In the genomic region with DNA sequence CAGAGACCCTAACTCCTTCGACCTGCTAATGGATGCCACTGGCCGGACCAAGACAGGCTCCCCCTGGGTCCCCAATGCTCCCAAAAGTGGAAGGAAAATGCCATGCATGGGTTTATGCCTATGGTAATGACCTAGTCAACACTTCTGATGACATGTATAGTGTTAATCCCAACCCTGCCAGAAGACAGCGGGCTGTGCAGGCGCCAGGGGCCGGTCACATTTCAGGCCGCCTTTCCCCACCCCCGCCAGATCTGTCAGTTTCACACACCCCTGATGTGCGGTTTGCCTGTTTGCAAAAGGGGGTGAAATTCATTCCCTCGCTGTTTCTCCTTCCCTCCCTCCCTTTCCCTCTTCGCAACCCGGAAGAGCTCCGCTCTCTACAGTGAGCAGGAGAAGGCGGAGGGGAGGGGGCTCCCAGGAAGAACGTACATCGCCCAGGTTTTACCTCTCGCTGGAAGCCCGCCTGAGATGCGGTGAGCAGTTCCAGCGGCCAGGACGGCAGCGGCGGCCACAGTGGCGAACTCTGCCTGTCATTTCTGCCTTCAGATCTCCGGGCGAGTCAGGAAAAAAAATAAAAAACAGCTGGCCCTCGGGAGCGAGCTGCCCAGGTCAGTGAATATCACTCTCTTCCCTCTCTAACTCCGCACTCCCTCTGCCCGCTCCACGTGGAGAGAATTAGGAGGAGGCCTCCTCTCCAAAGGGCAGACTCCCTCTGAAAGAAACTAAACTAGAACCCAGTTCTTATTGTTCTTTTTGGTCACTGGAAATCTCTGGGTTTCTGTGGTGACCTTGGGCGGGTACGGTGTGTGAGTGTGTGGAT, we compare ENCODE assay signal across 10 cellular contexts. TPM values are rescaled to one million over a fixed set of nuclear protein-coding genes. Genes with fewer than 3 reads are reported as not detected.
A peak's percentile ranks its signal among the peaks of the same experiment; 100 is the strongest.
DNase-seq lines count a peak whose midpoint lies in the region; ATAC-seq and TF ChIP-seq lines count a peak whose summit lies in the region.
"Had no signal": no experiment of that assay in that cellular context is flagged by ENCODE, and none has a peak within 500 bp of the region (broad histone marks: within the 10 kb centered on the region; RNA-seq: fewer than 3 reads in every experiment).

No MANE protein-coding gene starts in this region.

- peaks cover 100% of the 10 kb centered on the region for H3K27me3 ChIP-seq in hepatocyte
- peaks cover 98% of the 10 kb centered on the region for H3K27me3 ChIP-seq in foreskin keratinocyte

- no peaks in the 10 kb centered on the region for H3K36me3 Mint-ChIP-seq in T-cell
- peaks cover 4 to 10% of the 10 kb centered on the region in 2 donors for H3K36me3 Mint-ChIP-seq in stimulated activated naive B cell treated with anti-CD40 and anti-IgM and Interleukin-4, amounts not matched to agents 10 μg/mL and 1 μg/mL and 100 μg/mL, for 72 hours

- DNase-seq in NCI-H748 (lab: John Stamatoyannopoulos, UW; ENCODE audit: unreplicated experiment) (peak; percentile 31), NCI-H748 treated with DMSO at 0.1 percent for 48 hours (lab: John Stamatoyannopoulos, UW) (no peak), T-cell (peak in 2 of 34 experiments; percentile 17 to 21), hepatocyte (ENCODE audit: low spot score) (peak; percentile 25), foreskin keratinocyte (no peak)
- no peak for DNase-seq in stimulated activated naive B cell treated with anti-CD40 and anti-IgM and Interleukin-4, amounts not matched to agents 10 μg/mL and 1 μg/mL and 100 μg/mL, for 72 hours
- DNase-seq: EL, head of caudate nucleus had no signal

- TF ChIP-seq CTCF in hepatocyte (IDR thresholded peaks at IDR 0.05; ENCODE audit: poor library complexity) = no peak
- no peak for TF ChIP-seq CTCF in foreskin keratinocyte (conservative IDR thresholded peaks at IDR 0.05)

- H3K4me1 ChIP-seq in hepatocyte (ENCODE audit: insufficient read depth) = peaks cover 15% of the 10 kb centered on the region
- no peaks in the 10 kb centered on the region for H3K4me1 ChIP-seq in foreskin keratinocyte

- CTCF ChIA-PET in T-cell (lab: Charles Lee) = interaction anchor here in 1 of 2 donors (0.8 kb wide), 1 partner anchor 14 kb away, joined by 3 read pairs; no protein-coding TSS in a partner anchor

- peaks cover 66 to 78% (median 72%) of the 10 kb centered on the region in 3 donors for H3K4me1 Mint-ChIP-seq in T-cell
- H3K4me1 Mint-ChIP-seq in stimulated activated naive B cell treated with anti-CD40 and anti-IgM and Interleukin-4, amounts not matched to agents 10 μg/mL and 1 μg/mL and 100 μg/mL, for 72 hours = peaks cover 50 to 67% of the 10 kb centered on the region in 2 donors

- H3K9me3 ChIP-seq in hepatocyte (ENCODE audit: low read depth) = no peaks in the 10 kb centered on the region

- H3K36me3 ChIP-seq in hepatocyte (replicated peaks; ENCODE audit: insufficient read depth, low read depth) = no peaks in the 10 kb centered on the region

- H3K4me3 ChIP-seq in hepatocyte = peak overlapping the region; percentile 6

- no peak overlapping the region for H3K27ac Mint-ChIP-seq in T-cell
- H3K27ac Mint-ChIP-seq in stimulated activated naive B cell treated with anti-CD40 and anti-IgM and Interleukin-4, amounts not matched to agents 10 μg/mL and 1 μg/mL and 100 μg/mL, for 72 hours = peak overlapping the region; percentile 44

- H3K27me3 Mint-ChIP-seq in T-cell = peaks cover 66 to 87% of the 10 kb centered on the region in 2 donors
- H3K27me3 Mint-ChIP-seq in stimulated activated naive B cell treated with anti-CD40 and anti-IgM and Interleukin-4, amounts not matched to agents 10 μg/mL and 1 μg/mL and 100 μg/mL, for 72 hours = peaks cover 79 to 86% of the 10 kb centered on the region in 2 donors

- ATAC-seq in T-cell (replicated peaks in 1 of 4) (peak in 3 of 4 experiments; percentile 4 to 22 (median 12)), HG02798 (IDR thresholded peaks at IDR 0.05; ENCODE audit: poor library complexity, unreplicated experiment) (no peak), foreskin keratinocyte (no peak), HG03469 (IDR thresholded peaks at IDR 0.05; ENCODE audit: unreplicated experiment) (no peak)
- no peak for ATAC-seq in stimulated activated naive B cell treated with anti-CD40 and anti-IgM and Interleukin-4, amounts not matched to agents 10 μg/mL and 1 μg/mL and 100 μg/mL, for 72 hours (replicated peaks)

- peak overlapping the region; percentile 82 for H3K4me2 ChIP-seq in hepatocyte

- no peaks in the 10 kb centered on the region for H4K20me1 ChIP-seq in hepatocyte (ENCODE audit: insufficient read depth, poor library complexity, severe bottlenecking)

- H3K79me2 ChIP-seq in hepatocyte = no peaks in the 10 kb centered on the region

- WGBS in hepatocyte (ENCODE audit: low lambda C conversion rate, missing lambda C conversion rate) = 2% methylated on average over 32 of the region's 32 CpGs

- H3K4me3 Mint-ChIP-seq in T-cell = peak overlapping the region; percentile 41 to 68 (median 57)
- peak overlapping the region; percentile 3 to 26 for H3K4me3 Mint-ChIP-seq in stimulated activated naive B cell treated with anti-CD40 and anti-IgM and Interleukin-4, amounts not matched to agents 10 μg/mL and 1 μg/mL and 100 μg/mL, for 72 hours

- POLR2A ChIA-PET in T-cell (lab: Charles Lee) = no interaction called here

- H3K9me3 Mint-ChIP-seq in T-cell = no peaks in the 10 kb centered on the region
- peaks cover 0 to 4% of the 10 kb centered on the region in 2 donors for H3K9me3 Mint-ChIP-seq in stimulated activated naive B cell treated with anti-CD40 and anti-IgM and Interleukin-4, amounts not matched to agents 10 μg/mL and 1 μg/mL and 100 μg/mL, for 72 hours

- H3K9me2 ChIP-seq in hepatocyte (replicated peaks; ENCODE audit: insufficient read depth) = no peaks in the 10 kb centered on the region

- H3K27ac ChIP-seq in hepatocyte = no peak overlapping the region
- H3K27ac ChIP-seq in foreskin keratinocyte = no peak overlapping the region

- H2AFZ ChIP-seq in hepatocyte = peak overlapping the region; percentile 33

RNA-seq across cellular contexts. Expression of gene GATA3, which starts 9.4 kb away (rescaled TPM):
- total RNA-seq in T-cell = 10 to 100 TPM; 47.2 to 98.1 (median 59.9) TPM
- 0.96 and 2.4 TPM in 2 replicates for total RNA-seq in hepatocyte
- 15.4 and 27.1 TPM in 2 replicates for polyA plus RNA-seq in hepatocyte
- total RNA-seq in foreskin keratinocyte = 8.3 and 9.0 TPM in 2 replicates
- polyA plus RNA-seq in foreskin keratinocyte = 8.9 and 9.4 TPM in 2 replicates

Comparison
In these comparisons a context has a peak if more than half of its experiments do, and no peak if none do; other contexts are left out.
1. DNase-seq: peak in NCI-H748 (single experiment) and hepatocyte (single experiment); none in NCI-H748 treated with DMSO at 0.1 percent for 48 hours (single experiment), stimulated activated naive B cell treated with anti-CD40 and anti-IgM and Interleukin-4, amounts not matched to agents 10 μg/mL and 1 μg/mL and 100 μg/mL, for 72 hours (single experiment) and foreskin keratinocyte (0 of 2).
2. ATAC-seq: peak in T-cell (3 of 4); none in stimulated activated naive B cell treated with anti-CD40 and anti-IgM and Interleukin-4, amounts not matched to agents 10 μg/mL and 1 μg/mL and 100 μg/mL, for 72 hours (0 of 2), HG02798 (single experiment), foreskin keratinocyte (single experiment) and HG03469 (single experiment).